8 cellular contexts compared by ENCODE assay signal in the genomic region with DNA sequence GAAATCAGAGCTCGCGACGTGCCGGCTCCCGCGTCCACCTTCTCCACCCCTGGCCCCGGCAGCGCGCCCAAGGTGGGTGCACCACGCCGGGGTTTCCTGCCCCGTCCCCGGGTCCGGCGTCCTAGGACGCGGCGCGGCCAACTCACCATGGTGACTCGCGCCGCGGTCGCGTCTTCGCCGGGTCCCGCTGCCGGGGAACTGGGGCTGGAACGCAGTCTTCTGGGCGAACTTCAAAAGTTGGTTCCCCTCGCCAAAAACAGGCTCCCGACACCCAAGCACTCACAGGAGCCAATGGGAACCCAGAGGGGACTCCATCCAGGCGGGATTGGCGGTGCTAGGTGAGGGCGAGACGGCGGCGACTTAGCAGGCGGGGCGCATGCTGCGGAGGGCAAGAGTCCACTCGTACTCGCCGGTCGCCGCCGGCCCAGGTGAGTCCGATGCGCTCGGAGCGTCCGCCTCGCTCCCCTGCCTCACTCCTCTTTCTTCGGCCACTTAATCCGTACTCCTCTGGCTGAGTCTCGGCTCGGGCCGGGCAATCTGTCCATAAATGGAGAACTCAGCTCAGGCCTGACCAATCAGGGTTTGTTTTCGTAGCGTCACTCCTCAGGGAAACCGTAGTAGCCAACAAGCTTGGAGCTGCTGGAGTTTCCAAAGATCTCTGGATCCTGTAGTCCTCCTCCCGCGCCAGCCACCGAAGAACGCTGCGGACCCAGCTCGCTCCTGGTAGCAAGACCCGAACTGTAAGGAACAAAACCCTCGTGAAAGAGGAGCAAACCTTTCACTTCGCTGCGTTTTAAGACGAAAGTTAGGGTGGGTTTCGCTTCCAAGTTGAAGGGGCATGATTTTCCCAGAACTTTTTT. TPM values are rescaled to one million over a fixed set of nuclear protein-coding genes. Genes with fewer than 3 reads are reported as not detected.
A peak's percentile ranks its signal among the peaks of the same experiment; 100 is the strongest.
DNase-seq lines count a peak whose midpoint lies in the region; ATAC-seq and TF ChIP-seq lines count a peak whose summit lies in the region.

MYO1E (minus strand) TSS at position 520 of the 860 bp plus-strand sequence; CDS start at position 149, 371 bp downstream.

- peak within 1 kb of the TSS; percentile 60 for H3K4me3 ChIP-seq in lung

- no peak for TF ChIP-seq CTCF in lung (IDR thresholded peaks at IDR 0.05; ENCODE audit: control extremely low read depth, extremely low read depth)

- H3K27me3 ChIP-seq in lung (ENCODE audit: control insufficient read depth, insufficient read depth): no peaks in the 10 kb centered on the region

- peak; percentile 98 for DNase-seq in AG08395 (ENCODE audit: low spot score)
- DNase-seq in NCI-H2196 (lab: John Stamatoyannopoulos, UW; ENCODE audit: unreplicated experiment): peak; percentile 64
- peak; percentile 32 to 42 for DNase-seq in activated CD4-positive, alpha-beta T cell treated with anti-CD3 and anti-CD28 coated beads, Interleukin-2, amount 50 U/mL, for 48 hours
- peak; percentile 92 for DNase-seq in lung (ENCODE audit: low spot score)
- DNase-seq in stimulated activated CD8-positive, alpha-beta memory T cell treated with anti-CD3 and anti-CD28 coated beads, Interleukin-4, amount 100 ng/mL, for 24 hours (ENCODE audit: low read depth): peak; percentile 2

- ATAC-seq in GM18520 (IDR thresholded peaks at IDR 0.05; ENCODE audit: unreplicated experiment): peak; percentile 56
- peak; percentile 34 for ATAC-seq in HG03095 (IDR thresholded peaks at IDR 0.05; ENCODE audit: unreplicated experiment)
- ATAC-seq in lung (ENCODE audit: insufficient read depth, low FRiP score): peak; percentile 90

- no peaks in the 10 kb centered on the region for H3K36me3 ChIP-seq in lung (ENCODE audit: control insufficient read depth in 2 of 2, insufficient read depth in 2 of 2, low read length in 2 of 2)

- no peaks in the 10 kb centered on the region for H3K9me3 ChIP-seq in lung (ENCODE audit: control insufficient read depth in 2 of 2, insufficient read depth in 1 of 2, low read length in 1 of 2)

- 0 to 1% methylated on average over 68 to 74 of the region's 74 CpGs for WGBS in lung, 2 donors

- in situ Hi-C loops in endometrial microvascular endothelial cells (cut with HindIII; ENCODE audit: inconsistent ontology term, low pct_unique_long_range_greater_than_20kb, low sequenced_read_pairs): no loop called here

- peaks cover 0 to 7% of the 10 kb centered on the region in 2 donors for H3K4me1 ChIP-seq in lung (ENCODE audit: control insufficient read depth in 2 of 2, insufficient read depth in 2 of 2, low read length in 2 of 2)

- peak within 1 kb of the TSS; percentile 96 to 99 for H3K27ac ChIP-seq in lung (ENCODE audit: low read depth in 1 of 2, low read length in 1 of 2)

RNA-seq across cellular contexts. Expression of gene MYO1E, which starts in this region (rescaled TPM):
- total RNA-seq in endometrial microvascular endothelial cells (ENCODE audit: inconsistent ontology term) (120 TPM), lung (10 to 100 TPM; 80.0 to 84.2 TPM)
- 10 to 100 TPM; 20.9 to 24.9 TPM for polyA plus RNA-seq in lung

Comparison
In these comparisons a context has a peak if more than half of its experiments do, and no peak if none do; other contexts are left out.
1. Peak in every context shown above with its lines: DNase-seq, ATAC-seq, H3K4me3 ChIP-seq and H3K27ac ChIP-seq.
2. DNase-seq: peak in every context shown above with its lines; median percentile 98 in AG08395; 92 in lung; 64 in NCI-H2196; 37 in activated CD4-positive, alpha-beta T cell treated with anti-CD3 and anti-CD28 coated beads, Interleukin-2, amount 50 U/mL, for 48 hours; 2 in stimulated activated CD8-positive, alpha-beta memory T cell treated with anti-CD3 and anti-CD28 coated beads, Interleukin-4, amount 100 ng/mL, for 24 hours.
3. ATAC-seq: peak in every context shown above with its lines; median percentile 90 in lung; 56 in GM18520; 34 in HG03095.